19 cellular contexts compared by ENCODE assay signal in genomic region chr9:13083366-13083765, GRCh38.
DNase-seq lines count a peak whose midpoint lies in the region; ATAC-seq and TF ChIP-seq lines count a peak whose summit lies in the region.
"Had no signal": no experiment of that assay in that cellular context is flagged by ENCODE, and none has a peak within 500 bp of the region (broad histone marks: within the 10 kb centered on the region; RNA-seq: fewer than 3 reads in every experiment).

No MANE protein-coding gene starts in this region.

- CTCF ChIA-PET in PC-3 (lab: Charles Lee): interaction anchor here (0.6 kb wide), 1 partner anchor 361 kb away, joined by 3 read pairs; no protein-coding TSS in a partner anchor

- H2BK12ac ChIP-seq in trophoblast cell (ENCODE audit: low read length): no peak overlapping the region

- ATAC-seq in GM23338 (no peak), PC-3 (peak; percentile 42; the same call in 1 of the 2 replicates)

- no peak overlapping the region for H3K4ac ChIP-seq in trophoblast cell (ENCODE audit: low read depth, low read length)

- H3F3A ChIP-seq in GM23338 (replicated peaks; ENCODE audit: low read depth): no peaks in the 10 kb centered on the region
- peaks cover 4% of the 10 kb centered on the region for H3F3A ChIP-seq in PC-3 (ENCODE audit: low read length, unreplicated experiment)

- WGBS in trophoblast cell (ENCODE audit: extremely low coverage, insufficient coverage, insufficient read length): no CpG with 5 or more reads among the region's 2 CpGs

- H3K9ac ChIP-seq in PC-3 (ENCODE audit: low read length) (peak overlapping the region; percentile 57), trophoblast cell (ENCODE audit: low read length) (no peak overlapping the region)

- H3K4me3 ChIP-seq in GM23338: no peak overlapping the region
- peak overlapping the region; percentile 31; the same call in 1 of the 2 replicates for H3K4me3 ChIP-seq in PC-3 (ENCODE audit: low read length)
- no peak overlapping the region for H3K4me3 ChIP-seq in trophoblast cell (ENCODE audit: low read depth, low read length)
- H3K4me3 ChIP-seq: Peyer's patch, SK-N-MC had no signal

- H3K23ac ChIP-seq in trophoblast cell (ENCODE audit: low read length): no peak overlapping the region

- peak overlapping the region; percentile 94 for H2BK5ac ChIP-seq in trophoblast cell (ENCODE audit: low read depth, low read length, poor library complexity)

- no peaks in the 10 kb centered on the region for H3K27me3 Mint-ChIP-seq in GM23338 (ENCODE audit: insufficient read depth, low read depth, poor library complexity)

- H3K27ac ChIP-seq in GM23338 (ENCODE audit: low read depth) (no peak overlapping the region), PC-3 (ENCODE audit: low read length) (peak overlapping the region; percentile 88), trophoblast cell (ENCODE audit: low read depth, low read length) (peak overlapping the region; percentile 86)
- H3K27ac ChIP-seq: Peyer's patch had no signal

- intact Hi-C loops in PC-3 (cut with micrococcal nuclease): no loop called here

- H3K9me2 ChIP-seq in GM23338 (ENCODE audit: insufficient read depth) (no peaks in the 10 kb centered on the region), PC-3 (replicated peaks; ENCODE audit: low read length) (no peaks in the 10 kb centered on the region)

- no peaks in the 10 kb centered on the region for H3K79me2 ChIP-seq in GM23338 (replicated peaks; ENCODE audit: insufficient read depth)
- H3K79me2 ChIP-seq in PC-3 (ENCODE audit: low read length): no peaks in the 10 kb centered on the region
- no peaks in the 10 kb centered on the region for H3K79me2 ChIP-seq in trophoblast cell (ENCODE audit: control insufficient read depth, insufficient read depth, low read length, poor library complexity)

- H4K91ac ChIP-seq in trophoblast cell (ENCODE audit: low read depth, low read length): no peak overlapping the region

- BruUV-seq in PC-3 (replicated peaks; lab: Mats Ljungman, UMichigan): no TSS peak

- no peaks in the 10 kb centered on the region for H3K9me3 Mint-ChIP-seq in GM23338

- H3K18ac ChIP-seq in trophoblast cell (ENCODE audit: low read length): no peak overlapping the region

- POLR2A ChIA-PET in PC-3 (lab: Charles Lee; ENCODE audit: unreplicated experiment): no interaction called here

- no peak overlapping the region for H3K4me2 ChIP-seq in GM23338
- H3K4me2 ChIP-seq in PC-3 (ENCODE audit: low read length): peak overlapping the region; percentile 71
- H3K4me2 ChIP-seq in trophoblast cell (ENCODE audit: low read length): peak overlapping the region; percentile 21

- H3K14ac ChIP-seq in trophoblast cell (ENCODE audit: low read length): no peak overlapping the region

- TF ChIP-seq CTCF in GM23338 (conservative IDR thresholded peaks at IDR 0.05; ENCODE audit: low read depth in 2 of 2) (no peak), PC-3 (conservative IDR thresholded peaks at IDR 0.05; ENCODE audit: low read depth, low read length) (no peak)

- DNase-seq in GM23338 (ENCODE audit: low spot score) (no peak), PC-3 (peak; percentile 41), astrocyte of the hippocampus (ENCODE audit: low read depth, low spot score) (peak; percentile 10), trophoblast cell (no peak), AG08395 (ENCODE audit: low spot score) (no peak), MV-4-11 (lab: John Stamatoyannopoulos, UW) (no peak), kidney tubule cell (ENCODE audit: low spot score) (no peak), nucleus accumbens (lab: John Stamatoyannopoulos, UW) (no peak)
- DNase-seq: DMS53, H9, KBM-7, MM.1S, NCI-H1048, NCI-H1694, NCI-H2029 treated with DMSO at 0.1 percent for 48 hours, NCI-H446 treated with DMSO at 0.1 percent for 48 hours, Peyer's patch, SIG-M5 had no signal

- H3K4me3 Mint-ChIP-seq in GM23338: no peak overlapping the region
- H3K4me3 Mint-ChIP-seq: H9 had no signal

- H4K12ac ChIP-seq in trophoblast cell (ENCODE audit: low read depth, low read length): no peak overlapping the region

- H2BK120ac ChIP-seq in trophoblast cell (ENCODE audit: insufficient read depth, low read length, poor library complexity): no peak overlapping the region

- 0 out of 2 replicates have a peak overlapping the region, but pooled peaks have one; percentile 6 for H2AFZ ChIP-seq in GM23338
- H2AFZ ChIP-seq in PC-3 (ENCODE audit: low read length): 0 out of 2 replicates have a peak overlapping the region, but pooled peaks have one; percentile 3
- H2AFZ ChIP-seq in trophoblast cell (ENCODE audit: insufficient read depth, low read length, poor library complexity): no peak overlapping the region

- no peak overlapping the region for H2AK5ac ChIP-seq in trophoblast cell (ENCODE audit: low read length)

- H4K20me1 ChIP-seq in GM23338 (replicated peaks; ENCODE audit: insufficient read depth): no peaks in the 10 kb centered on the region
- no peaks in the 10 kb centered on the region for H4K20me1 ChIP-seq in PC-3 (ENCODE audit: low read length)

- no peaks in the 10 kb centered on the region; the same call in 1 of the 2 replicates for H3K4me1 ChIP-seq in GM23338 (ENCODE audit: insufficient read depth)
- peaks cover 27% of the 10 kb centered on the region for H3K4me1 ChIP-seq in PC-3 (ENCODE audit: insufficient read depth, low read length)
- peaks cover 0 to 2% of the 10 kb centered on the region in 2 experiments for H3K4me1 ChIP-seq in trophoblast cell (ENCODE audit: control insufficient read depth in 1 of 2, insufficient read depth in 2 of 2, low read length in 2 of 2)
- H3K4me1 ChIP-seq: Peyer's patch had no signal

- no peak overlapping the region for H4K8ac ChIP-seq in trophoblast cell (ENCODE audit: low read depth, low read length)

- H3K27ac Mint-ChIP-seq in GM23338: no peak overlapping the region
- H3K27ac Mint-ChIP-seq: H9 had no signal

- H3K27me3 ChIP-seq in GM23338 (ENCODE audit: insufficient read depth) (no peaks in the 10 kb centered on the region), PC-3 (ENCODE audit: low read length) (no peaks in the 10 kb centered on the region), trophoblast cell (ENCODE audit: insufficient read depth, low read length) (no peaks in the 10 kb centered on the region)
- H3K27me3 ChIP-seq: Peyer's patch had no signal

- H3K36me3 ChIP-seq in GM23338 (ENCODE audit: insufficient read depth) (no peaks in the 10 kb centered on the region), PC-3 (ENCODE audit: low read depth, low read length) (no peaks in the 10 kb centered on the region), trophoblast cell (ENCODE audit: control insufficient read depth in 1 of 2, insufficient read depth in 2 of 2, low read length in 2 of 2) (no peaks in the 10 kb centered on the region)
- H3K36me3 ChIP-seq: Peyer's patch had no signal

- no peaks in the 10 kb centered on the region for H3K4me1 Mint-ChIP-seq in GM23338
- H3K4me1 Mint-ChIP-seq: H9 had no signal

- H3K9me3 ChIP-seq in PC-3 (ENCODE audit: low read length) (no peaks in the 10 kb centered on the region), trophoblast cell (ENCODE audit: insufficient read depth, low read depth, low read length) (no peaks in the 10 kb centered on the region)
- H3K9me3 ChIP-seq: Peyer's patch had no signal

- no peaks in the 10 kb centered on the region for H3K36me3 Mint-ChIP-seq in GM23338 (ENCODE audit: low read depth)

- H3K79me1 ChIP-seq in trophoblast cell (ENCODE audit: low read length): peaks cover 12% of the 10 kb centered on the region

TF ChIP-seq in GM23338, 12 proteins besides CTCF, POLR2A, EP300 and RAD21 (continues in another document):
- TF ChIP-seq REST (IDR thresholded peaks at IDR 0.05; ENCODE audit: unreplicated experiment) (no peak), POLR2AphosphoS5 (IDR thresholded peaks at IDR 0.05; ENCODE audit: low read depth) (no peak), ZNF114 (CRISPR knock-in tag; IDR thresholded peaks at IDR 0.05) (no peak), EZH2phosphoT487 (IDR thresholded peaks at IDR 0.05; ENCODE audit: unreplicated experiment) (no peak)

Comparison
In these comparisons a context has a peak if more than half of its experiments do, and no peak if none do; other contexts are left out.
1. DNase-seq: peak in PC-3 (single experiment) and astrocyte of the hippocampus (single experiment); none in GM23338 (single experiment), trophoblast cell (0 of 2), AG08395 (single experiment), MV-4-11 (single experiment), kidney tubule cell (single experiment) and nucleus accumbens (0 of 56).